ENCODE assay signal across 17 cellular contexts in genomic region chr11:70462818-70463477, GRCh38.
DNase-seq lines count a peak whose midpoint lies in the region; ATAC-seq, FAIRE-seq and TF ChIP-seq lines count a peak whose summit lies in the region.
"Had no signal": no experiment of that assay in that cellular context is flagged by ENCODE, and none has a peak within 500 bp of the region (broad histone marks: within the 10 kb centered on the region; RNA-seq: fewer than 3 reads in every experiment).

No MANE protein-coding gene starts in this region.

- H3K9me3 ChIP-seq in BLaER1 treated with 17β-estradiol and CSF1 and Interleukin-3, amounts not matched to agents 10 nM and 100 nM (replicated peaks in 1 of 11), result peaks cover 0 to 13% (median 5%) of the 10 kb centered on the region in 11 experiments; a peak in 12 of 22 replicates

- CTCF ChIA-PET in activated CD8-positive, alpha-beta T cell treated with anti-CD3 and anti-CD28 coated beads for 36 hours (lab: Charles Lee), result no interaction called here
- CTCF ChIA-PET in activated CD8-positive, alpha-beta T cell treated with anti-CD3 and anti-CD28 coated beads, Interleukin-2, amount 10 ng/mL, durations not matched to agents 7 days and 5 days (lab: Charles Lee), result no interaction called here

- H3K9me3 Mint-ChIP-seq in activated CD8-positive, alpha-beta T cell treated with anti-CD3 and anti-CD28 coated beads for 36 hours, result no peaks in the 10 kb centered on the region
- H3K9me3 Mint-ChIP-seq in activated CD8-positive, alpha-beta T cell treated with anti-CD3 and anti-CD28 coated beads, Interleukin-2, amount 10 ng/mL, durations not matched to agents 7 days and 5 days (ENCODE audit: insufficient read depth), result no peaks in the 10 kb centered on the region
- H3K9me3 Mint-ChIP-seq: CD8-positive, alpha-beta T cell had no signal

- peak overlapping the region in 7 of 11 experiments; percentile 73 to 96 (median 89); a peak in 11 of 22 replicates for H3K4me2 ChIP-seq in BLaER1 treated with 17β-estradiol and CSF1 and Interleukin-3, amounts not matched to agents 10 nM and 100 nM

- H3K4me1 Mint-ChIP-seq in activated CD8-positive, alpha-beta T cell treated with anti-CD3 and anti-CD28 coated beads for 36 hours (ENCODE audit: low read depth), result no peaks in the 10 kb centered on the region
- no peaks in the 10 kb centered on the region for H3K4me1 Mint-ChIP-seq in activated CD8-positive, alpha-beta T cell treated with anti-CD3 and anti-CD28 coated beads, Interleukin-2, amount 10 ng/mL, durations not matched to agents 7 days and 5 days (ENCODE audit: low read depth)

- no peak overlapping the region for H3K4me3 Mint-ChIP-seq in activated CD8-positive, alpha-beta T cell treated with anti-CD3 and anti-CD28 coated beads for 36 hours
- H3K4me3 Mint-ChIP-seq in activated CD8-positive, alpha-beta T cell treated with anti-CD3 and anti-CD28 coated beads, Interleukin-2, amount 10 ng/mL, durations not matched to agents 7 days and 5 days, result no peak overlapping the region
- H3K4me3 Mint-ChIP-seq: CD8-positive, alpha-beta T cell had no signal

- H3K27me3 Mint-ChIP-seq in activated CD8-positive, alpha-beta T cell treated with anti-CD3 and anti-CD28 coated beads for 36 hours, result peaks cover 8% of the 10 kb centered on the region
- peaks cover 3% of the 10 kb centered on the region for H3K27me3 Mint-ChIP-seq in activated CD8-positive, alpha-beta T cell treated with anti-CD3 and anti-CD28 coated beads, Interleukin-2, amount 10 ng/mL, durations not matched to agents 7 days and 5 days (ENCODE audit: low read depth)

- no peaks in the 10 kb centered on the region for H3K36me3 ChIP-seq in BLaER1 treated with 17β-estradiol and CSF1 and Interleukin-3, amounts not matched to agents 10 nM and 100 nM

- no peak overlapping the region for H3K27ac Mint-ChIP-seq in activated CD8-positive, alpha-beta T cell treated with anti-CD3 and anti-CD28 coated beads for 36 hours
- H3K27ac Mint-ChIP-seq in activated CD8-positive, alpha-beta T cell treated with anti-CD3 and anti-CD28 coated beads, Interleukin-2, amount 10 ng/mL, durations not matched to agents 7 days and 5 days, result no peak overlapping the region
- H3K27ac Mint-ChIP-seq: CD8-positive, alpha-beta T cell had no signal

- peak; percentile 10 for DNase-seq in activated CD8-positive, alpha-beta T cell treated with anti-CD3 and anti-CD28 coated beads for 36 hours
- no peak for DNase-seq in activated CD8-positive, alpha-beta T cell treated with anti-CD3 and anti-CD28 coated beads, Interleukin-2, amount 10 ng/mL, durations not matched to agents 7 days and 5 days
- DNase-seq in NB4 (ENCODE audit: low read depth) (peak; percentile 25), iPS-NIHi7 (ENCODE audit: extremely low spot score) (peak; percentile 38), SKM-1 treated with dmso at 0.1 percent for 144 hours (lab: John Stamatoyannopoulos, UW; ENCODE audit: unreplicated experiment) (no peak), GM12891 (ENCODE audit: insufficient read length, low spot score) (no peak), dedifferentiated amniotic fluid mesenchymal stem cell (ENCODE audit: extremely low spot score) (no peak)
- DNase-seq: ACHN; CD8-positive, alpha-beta T cell; GOT3; NCI-H1417; NCI-H1930; NCI-H510A; Right ventricle myocardium superior had no signal

- peaks cover 0 to 37% (median 13%) of the 10 kb centered on the region in 11 experiments; a peak in 12 of 22 replicates for H4K20me1 ChIP-seq in BLaER1 treated with 17β-estradiol and CSF1 and Interleukin-3, amounts not matched to agents 10 nM and 100 nM

- no peaks in the 10 kb centered on the region for H3K36me3 Mint-ChIP-seq in activated CD8-positive, alpha-beta T cell treated with anti-CD3 and anti-CD28 coated beads for 36 hours (ENCODE audit: low read depth)
- no peaks in the 10 kb centered on the region for H3K36me3 Mint-ChIP-seq in activated CD8-positive, alpha-beta T cell treated with anti-CD3 and anti-CD28 coated beads, Interleukin-2, amount 10 ng/mL, durations not matched to agents 7 days and 5 days (ENCODE audit: low read depth)
- H3K36me3 Mint-ChIP-seq: CD8-positive, alpha-beta T cell had no signal

- POLR2A ChIA-PET in activated CD8-positive, alpha-beta T cell treated with anti-CD3 and anti-CD28 coated beads for 36 hours (lab: Charles Lee), result no interaction called here
- POLR2A ChIA-PET in activated CD8-positive, alpha-beta T cell treated with anti-CD3 and anti-CD28 coated beads, Interleukin-2, amount 10 ng/mL, durations not matched to agents 7 days and 5 days (lab: Charles Lee), result no interaction called here

- H3K9ac ChIP-seq in BLaER1 treated with 17β-estradiol and CSF1 and Interleukin-3, amounts not matched to agents 10 nM and 100 nM, result no peak overlapping the region

- H3K4me3 ChIP-seq in BLaER1 treated with 17β-estradiol and CSF1 and Interleukin-3, amounts not matched to agents 10 nM and 100 nM, result no peak overlapping the region
- no peak overlapping the region for H3K4me3 ChIP-seq in NB4 (ENCODE audit: low read depth, low read length)

- no peak for TF ChIP-seq CTCF in activated CD8-positive, alpha-beta T cell treated with anti-CD3 and anti-CD28 coated beads for 36 hours (IDR thresholded peaks at IDR 0.05)
- no peak for TF ChIP-seq CTCF in NB4 (IDR thresholded peaks at IDR 0.05; ENCODE audit: low read depth, low read length)

- TF ChIP-seq POLR2A in NB4 (IDR thresholded peaks at IDR 0.05; ENCODE audit: extremely low read depth, insufficient read length) (no peak), GM12891 (IDR thresholded peaks at IDR 0.05; ENCODE audit: low read depth, low read length) (no peak)

- peaks cover 33 to 70% (median 56%) of the 10 kb centered on the region in 10 experiments for H3K4me1 ChIP-seq in BLaER1 treated with 17β-estradiol and CSF1 and Interleukin-3, amounts not matched to agents 10 nM and 100 nM

- intact Hi-C loops in activated CD8-positive, alpha-beta T cell treated with anti-CD3 and anti-CD28 coated beads for 36 hours (cut with micrococcal nuclease), result no loop called here

- ATAC-seq in activated CD8-positive, alpha-beta T cell treated with anti-CD3 and anti-CD28 coated beads for 36 hours, result no peak
- no peak for ATAC-seq in activated CD8-positive, alpha-beta T cell treated with anti-CD3 and anti-CD28 coated beads, Interleukin-2, amount 10 ng/mL, durations not matched to agents 7 days and 5 days
- ATAC-seq: CD8-positive, alpha-beta T cell; Panc1 had no signal

- H3K27ac ChIP-seq in BLaER1 treated with 17β-estradiol and CSF1 and Interleukin-3, amounts not matched to agents 10 nM and 100 nM, result no peak overlapping the region

- FAIRE-seq in GM12891 (lab: Jason Lieb, UNC), result no peak
- FAIRE-seq: D721Med had no signal

- peaks cover 0 to 57% (median 0%) of the 10 kb centered on the region in 11 experiments; a peak in 9 of 22 replicates for H3K27me3 ChIP-seq in BLaER1 treated with 17β-estradiol and CSF1 and Interleukin-3, amounts not matched to agents 10 nM and 100 nM

TF ChIP-seq in GM12891, 5 proteins besides CTCF, POLR2A, EP300 and RAD21:
- TF ChIP-seq PAX5 (IDR thresholded peaks at IDR 0.05; ENCODE audit: insufficient read depth, low read length, severe bottlenecking) (no peak), POU2F2 (IDR thresholded peaks at IDR 0.05; ENCODE audit: low read depth, low read length) (no peak), SPI1 (IDR thresholded peaks at IDR 0.05; ENCODE audit: low read depth, low read length) (no peak), TAF1 (IDR thresholded peaks at IDR 0.05; ENCODE audit: low read depth, low read length) (no peak), POLR2AphosphoS5 (IDR thresholded peaks at IDR 0.05; ENCODE audit: low read depth, low read length) (no peak)

Comparison
In these comparisons a context has a peak if more than half of its experiments do, and no peak if none do; other contexts are left out.
1. DNase-seq: peak in activated CD8-positive, alpha-beta T cell treated with anti-CD3 and anti-CD28 coated beads for 36 hours (single experiment), NB4 (single experiment) and iPS-NIHi7 (single experiment); none in activated CD8-positive, alpha-beta T cell treated with anti-CD3 and anti-CD28 coated beads, Interleukin-2, amount 10 ng/mL, durations not matched to agents 7 days and 5 days (single experiment), SKM-1 treated with dmso at 0.1 percent for 144 hours (single experiment), GM12891 (single experiment) and dedifferentiated amniotic fluid mesenchymal stem cell (single experiment).